13 cellular contexts compared by ENCODE assay signal in the genomic region with DNA sequence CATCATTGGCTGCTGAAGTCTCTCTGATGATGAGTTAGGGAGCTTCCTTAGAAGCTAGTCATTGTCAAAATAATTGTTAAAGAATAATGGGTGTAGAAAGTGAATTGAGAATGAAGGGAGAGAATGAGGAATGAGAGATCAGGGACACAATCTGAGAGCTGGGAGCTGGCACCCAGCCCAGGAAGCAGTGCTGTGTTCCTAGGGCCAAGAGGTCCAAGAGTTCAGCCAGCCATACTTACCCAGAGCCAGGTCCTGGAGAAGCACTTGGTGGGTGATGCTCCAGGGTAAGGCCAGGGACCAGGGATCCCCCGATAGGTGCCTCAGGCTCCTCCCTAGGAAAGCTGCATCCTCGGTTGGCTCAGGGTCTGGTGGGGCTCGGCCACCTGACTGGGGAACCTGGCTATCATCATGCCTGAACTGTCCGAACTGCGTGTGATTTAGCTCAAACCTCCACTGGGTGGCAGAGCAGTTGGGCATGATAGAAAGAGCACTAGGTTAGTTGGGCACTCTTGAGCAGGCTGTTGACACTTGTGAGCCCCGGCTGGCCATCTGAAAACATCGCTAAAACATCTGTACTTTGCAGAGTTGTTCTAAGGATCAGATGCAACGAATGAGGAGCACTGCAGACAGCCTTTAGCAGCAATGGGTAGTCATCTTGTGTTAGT.
A peak's percentile ranks its signal among the peaks of the same experiment; 100 is the strongest.
DNase-seq lines count a peak whose midpoint lies in the region; FAIRE-seq and TF ChIP-seq lines count a peak whose summit lies in the region.
"Had no signal": no experiment of that assay in that cellular context is flagged by ENCODE, and none has a peak within 500 bp of the region (broad histone marks: within the 10 kb centered on the region; RNA-seq: fewer than 3 reads in every experiment).

No MANE protein-coding gene starts in this region.

- H3K27me3 Mint-ChIP-seq in endothelial cell (ENCODE audit: unreplicated experiment): no peaks in the 10 kb centered on the region
- H3K27me3 Mint-ChIP-seq in CD4-positive, alpha-beta memory T cell: peaks cover 3 to 4% of the 10 kb centered on the region in 2 donors

- H3K27me3 ChIP-seq in osteoblast (ENCODE audit: insufficient read depth, low read length): no peaks in the 10 kb centered on the region
- no peaks in the 10 kb centered on the region for H3K27me3 ChIP-seq in CD4-positive, alpha-beta memory T cell (ENCODE audit: insufficient read depth, low read length)
- H3K27me3 ChIP-seq: transverse colon had no signal

- POLR2A ChIA-PET in CD4-positive, alpha-beta memory T cell (lab: Charles Lee; ENCODE audit: partially characterized antibody): no interaction called here

- intact Hi-C loops in CD4-positive, alpha-beta memory T cell (cut with micrococcal nuclease): no loop called here

- H4K20me1 ChIP-seq in osteoblast (ENCODE audit: insufficient read depth, low read length): no peaks in the 10 kb centered on the region

- no peak overlapping the region for H3K27ac Mint-ChIP-seq in endothelial cell (ENCODE audit: unreplicated experiment)
- H3K27ac Mint-ChIP-seq in CD4-positive, alpha-beta memory T cell: no peak overlapping the region

- no peaks in the 10 kb centered on the region for H3K9me3 ChIP-seq in osteoblast (ENCODE audit: low read depth, low read length)
- no peaks in the 10 kb centered on the region for H3K9me3 ChIP-seq in CD4-positive, alpha-beta memory T cell (ENCODE audit: control insufficient read depth in 1 of 2, low read length in 2 of 2)
- H3K9me3 ChIP-seq: left lung, transverse colon had no signal

- H3K4me3 ChIP-seq in osteoblast (ENCODE audit: insufficient read depth, low read length): no peak overlapping the region
- no peak overlapping the region for H3K4me3 ChIP-seq in CD4-positive, alpha-beta memory T cell (ENCODE audit: low read length in 2 of 2)
- H3K4me3 ChIP-seq: left lung, transverse colon had no signal

- H3K4me2 ChIP-seq in osteoblast (ENCODE audit: insufficient read depth, low read length): no peak overlapping the region

- no peaks in the 10 kb centered on the region for H3K4me1 ChIP-seq in osteoblast (ENCODE audit: insufficient read depth, low read length)
- no peaks in the 10 kb centered on the region for H3K4me1 ChIP-seq in CD4-positive, alpha-beta memory T cell (ENCODE audit: insufficient read depth, low read length)
- H3K4me1 ChIP-seq: left lung, transverse colon had no signal

- no peaks in the 10 kb centered on the region for H3K9me3 Mint-ChIP-seq in endothelial cell (ENCODE audit: unreplicated experiment)
- peaks cover 0 to 5% (median 2%) of the 10 kb centered on the region in 8 donors for H3K9me3 Mint-ChIP-seq in CD4-positive, alpha-beta memory T cell

- H2AFZ ChIP-seq in osteoblast (ENCODE audit: low read length): no peak overlapping the region

- no peak for TF ChIP-seq POLR2A in H54 (IDR thresholded peaks at IDR 0.05; ENCODE audit: low read depth, low read length)

- CTCF ChIA-PET in CD4-positive, alpha-beta memory T cell (lab: Charles Lee; ENCODE audit: partially characterized antibody): no interaction called here

- H3K27ac ChIP-seq in osteoblast (ENCODE audit: low read depth, low read length): no peak overlapping the region
- H3K27ac ChIP-seq in CD4-positive, alpha-beta memory T cell (ENCODE audit: low read depth, low read length): no peak overlapping the region
- H3K27ac ChIP-seq: left lung, transverse colon had no signal

- H3K79me2 ChIP-seq in osteoblast (ENCODE audit: insufficient read depth, low read length): no peaks in the 10 kb centered on the region

- no peak for FAIRE-seq in H54 (lab: Jason Lieb, UNC)

- peaks cover 8% of the 10 kb centered on the region for H3K4me1 Mint-ChIP-seq in endothelial cell (ENCODE audit: unreplicated experiment)
- H3K4me1 Mint-ChIP-seq in CD4-positive, alpha-beta memory T cell: no peaks in the 10 kb centered on the region

- no peaks in the 10 kb centered on the region for H3K36me3 ChIP-seq in osteoblast (ENCODE audit: insufficient read depth, low read length)
- no peaks in the 10 kb centered on the region for H3K36me3 ChIP-seq in CD4-positive, alpha-beta memory T cell (ENCODE audit: insufficient read depth, low read length)
- H3K36me3 ChIP-seq: left lung, transverse colon had no signal

- no peak overlapping the region for H3K4me3 Mint-ChIP-seq in endothelial cell (ENCODE audit: unreplicated experiment)
- H3K4me3 Mint-ChIP-seq in CD4-positive, alpha-beta memory T cell: no peak overlapping the region

- DNase-seq in DMS 273 (lab: John Stamatoyannopoulos, UW; ENCODE audit: unreplicated experiment) (peak; percentile 38), DMS 273 treated with DMSO at 0.1 percent for 48 hours (lab: John Stamatoyannopoulos, UW) (no peak), NCI-H748 (lab: John Stamatoyannopoulos, UW; ENCODE audit: unreplicated experiment) (peak; percentile 67), endothelial cell (ENCODE audit: low spot score) (peak; percentile 8), osteoblast (ENCODE audit: insufficient read length, low spot score, missing footprints) (no peak), H54 (ENCODE audit: insufficient read length, low spot score) (no peak), T1000 (lab: John Stamatoyannopoulos, UW) (no peak)
- DNase-seq in CD4-positive, alpha-beta memory T cell: no peak
- DNase-seq: 8988T; left lung; NCI-H1436 treated with DMSO at 0.1 percent for 48 hours; stimulated activated CD4-positive, alpha-beta T cell treated with anti-CD3 and anti-CD28 coated beads, Interleukin-15, amount 100 ng/mL, for 24 hours; transverse colon had no signal

- no peaks in the 10 kb centered on the region for H3K36me3 Mint-ChIP-seq in endothelial cell (ENCODE audit: low read depth, unreplicated experiment)
- H3K36me3 Mint-ChIP-seq in CD4-positive, alpha-beta memory T cell: no peaks in the 10 kb centered on the region

- TF ChIP-seq CTCF in endothelial cell (IDR thresholded peaks at IDR 0.05; ENCODE audit: unreplicated experiment): no peak
- peak; percentile 14 for TF ChIP-seq CTCF in osteoblast (IDR thresholded peaks at IDR 0.05; ENCODE audit: extremely low read depth, low read depth, low read length)

Comparison
In these comparisons a context has a peak if more than half of its experiments do, and no peak if none do; other contexts are left out.
1. DNase-seq: peak in DMS 273 (single experiment), NCI-H748 (single experiment) and endothelial cell (single experiment); none in DMS 273 treated with DMSO at 0.1 percent for 48 hours (single experiment), osteoblast (single experiment), H54 (single experiment), CD4-positive, alpha-beta memory T cell (0 of 5) and T1000 (single experiment).